8 cellular contexts compared by ENCODE assay signal in the genomic region with DNA sequence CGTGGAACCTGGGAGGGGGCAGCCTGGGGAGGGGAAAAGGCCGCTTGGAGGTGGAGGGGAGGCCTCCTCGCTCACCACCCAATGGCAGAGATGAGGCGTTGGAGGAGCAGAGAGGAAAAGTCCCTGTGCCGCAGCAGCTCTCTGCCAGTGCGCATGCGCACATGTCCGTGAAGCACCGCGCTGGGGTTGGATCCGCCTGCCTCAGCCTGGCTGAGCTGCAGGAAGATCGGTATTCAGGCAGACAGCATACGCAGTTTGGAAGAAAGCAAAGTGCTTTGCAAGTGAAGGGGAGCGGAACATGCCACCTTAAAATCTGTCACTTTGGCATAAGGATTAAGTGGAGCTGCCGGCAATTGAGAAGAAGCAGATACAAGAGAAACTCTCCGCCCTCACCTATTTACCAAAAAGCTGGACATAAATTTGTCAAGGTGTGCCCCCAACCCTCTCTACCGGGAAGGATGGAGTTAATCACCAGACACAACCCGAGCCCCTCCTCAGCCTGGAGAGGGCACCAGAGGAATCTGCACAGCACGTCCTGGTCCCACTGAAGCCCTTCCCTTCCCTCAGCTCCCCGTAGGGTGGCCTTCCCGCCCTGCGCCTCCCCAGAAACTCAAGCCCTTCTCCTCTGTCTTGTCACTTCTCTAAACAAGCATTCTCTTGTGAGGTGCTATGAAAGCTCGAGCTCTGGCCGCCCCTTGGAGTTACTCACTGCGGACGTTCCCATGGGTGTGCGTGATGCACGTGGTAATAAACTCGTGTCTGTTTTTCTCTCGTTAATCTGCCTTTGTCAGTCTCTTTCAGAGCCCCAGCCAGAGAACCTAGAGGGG. TPM values are rescaled to one million over a fixed set of nuclear protein-coding genes. Genes with fewer than 3 reads are reported as not detected.
DNase-seq lines count a peak whose midpoint lies in the region; ATAC-seq, FAIRE-seq and TF ChIP-seq lines count a peak whose summit lies in the region.

No MANE protein-coding gene starts in this region.

- peaks cover 2 to 6% of the 10 kb centered on the region in 2 donors for H3K4me1 ChIP-seq in lung (ENCODE audit: control insufficient read depth in 2 of 2, insufficient read depth in 2 of 2, low read length in 2 of 2)

- H3K4me1 Mint-ChIP-seq in effector memory CD8-positive, alpha-beta T cell (ENCODE audit: low read depth in 2 of 2): peaks cover 0 to 10% of the 10 kb centered on the region in 2 donors

- TF ChIP-seq POLR2A in GM12892 (IDR thresholded peaks at IDR 0.05; ENCODE audit: low read depth, low read length): no peak

- peak overlapping the region; percentile 6 to 30 for H3K27ac Mint-ChIP-seq in effector memory CD8-positive, alpha-beta T cell

- H3K27ac ChIP-seq in lung (ENCODE audit: low read depth in 1 of 2, low read length in 1 of 2): no peak overlapping the region

- peak overlapping the region; percentile 6 for H3K4me3 ChIP-seq in lung

- 6 to 10% methylated on average over 30 of the region's 30 CpGs for WGBS in lung, 2 donors

- peak; percentile 69 for FAIRE-seq in GM12892 (lab: Jason Lieb, UNC)

- H3K36me3 Mint-ChIP-seq in effector memory CD8-positive, alpha-beta T cell (ENCODE audit: insufficient read depth): peaks cover 6% of the 10 kb centered on the region

- DNase-seq in GM12892 (ENCODE audit: insufficient read length) (peak; percentile 71), NCI-H524 treated with DMSO at 0.1 percent for 48 hours (lab: John Stamatoyannopoulos, UW) (peak; percentile 17), lung (ENCODE audit: low spot score) (peak; percentile 87)
- DNase-seq in activated CD8-positive, alpha-beta memory T cell treated with anti-CD3 and anti-CD28 coated beads for 48 hours (ENCODE audit: low read depth in 2 of 3, low spot score in 2 of 3): peak; percentile 43 to 57 (median 51)
- DNase-seq in effector memory CD8-positive, alpha-beta T cell: peak; percentile 18 to 53 (median 52)
- DNase-seq in stimulated activated CD4-positive, alpha-beta T cell treated with anti-CD3 and anti-CD28 coated beads, Interleukin-4, amount 100 ng/mL, for 24 hours: peak; percentile 77

- peaks cover 38 to 62% of the 10 kb centered on the region in 2 donors for H3K27me3 Mint-ChIP-seq in effector memory CD8-positive, alpha-beta T cell

- H3K9me3 ChIP-seq in lung (ENCODE audit: control insufficient read depth in 2 of 2, insufficient read depth in 1 of 2, low read length in 1 of 2): no peaks in the 10 kb centered on the region

- ATAC-seq in HG03095 (IDR thresholded peaks at IDR 0.05; ENCODE audit: unreplicated experiment) (peak; percentile 84), lung (ENCODE audit: insufficient read depth, low FRiP score) (peak; percentile 77), GM18520 (IDR thresholded peaks at IDR 0.05; ENCODE audit: unreplicated experiment) (no peak)
- ATAC-seq in effector memory CD8-positive, alpha-beta T cell (replicated peaks): peak; percentile 91

- H3K36me3 ChIP-seq in lung (ENCODE audit: control insufficient read depth in 2 of 2, insufficient read depth in 2 of 2, low read length in 2 of 2): no peaks in the 10 kb centered on the region

- H3K27me3 ChIP-seq in lung (ENCODE audit: control insufficient read depth, insufficient read depth): no peaks in the 10 kb centered on the region

- TF ChIP-seq CTCF in lung (IDR thresholded peaks at IDR 0.05; ENCODE audit: control extremely low read depth, extremely low read depth): no peak

- H3K4me3 Mint-ChIP-seq in effector memory CD8-positive, alpha-beta T cell: peak overlapping the region; percentile 69

- H3K9me3 Mint-ChIP-seq in effector memory CD8-positive, alpha-beta T cell: no peaks in the 10 kb centered on the region

RNA-seq across cellular contexts. Expression of gene TMEM72, which starts 32.2 kb away (rescaled TPM):
- polyA plus RNA-seq in GM12892 (2012; ENCODE audit: missing spikeins): 0.08 TPM
- under 1 TPM in 1 of 2 donors, not detected in 1; 0.11 TPM for total RNA-seq in lung
- under 1 TPM; 0.02 to 0.04 TPM for polyA plus RNA-seq in lung

Comparison
In these comparisons a context has a peak if more than half of its experiments do, and no peak if none do; other contexts are left out.
1. DNase-seq: peak in every context shown above with its lines; median percentile 87 in lung; 77 in stimulated activated CD4-positive, alpha-beta T cell treated with anti-CD3 and anti-CD28 coated beads, Interleukin-4, amount 100 ng/mL, for 24 hours; 71 in GM12892; 52 in effector memory CD8-positive, alpha-beta T cell; 51 in activated CD8-positive, alpha-beta memory T cell treated with anti-CD3 and anti-CD28 coated beads for 48 hours; 17 in NCI-H524 treated with DMSO at 0.1 percent for 48 hours.